Comparison of ENCODE assay signal across 37 cellular contexts in genomic region chr13:81697826-81698225, GRCh38.
"Had no signal": no experiment of that assay in that cellular context is flagged by ENCODE, and none has a peak within 500 bp of the region (broad histone marks: within the 10 kb centered on the region; RNA-seq: fewer than 3 reads in every experiment).

No MANE protein-coding gene starts in this region.

- DNase-seq: Karpas-422, Kasumi-1, MG63, MM.1S, MV-4-11, NCI-H1048, NCI-H1092, NCI-H1092 treated with DMSO at 0.1 percent for 48 hours, NCI-H1105, NCI-H1105 treated with DMSO at 0.1 percent for 48 hours, NCI-H1417, NCI-H1417 treated with DMSO at 0.1 percent for 48 hours, NCI-H1436, NCI-H1436 treated with DMSO at 0.1 percent for 48 hours, NCI-H146, NCI-H1694, NCI-H1694 treated with DMSO at 0.1 percent for 48 hours, NCI-H187, NCI-H187 treated with DMSO at 0.1 percent for 48 hours, NCI-H1930, NCI-H2029, NCI-H2029 treated with DMSO at 0.1 percent for 48 hours, NCI-H2081, NCI-H2081 treated with DMSO at 0.1 percent for 48 hours, NCI-H2107, NCI-H2171, NCI-H2171 treated with DMSO at 0.1 percent for 48 hours, NCI-H2227 treated with DMSO at 0.1 percent for 48 hours, NCI-H226, NCI-H345, NCI-H446, NCI-H446 treated with DMSO at 0.1 percent for 48 hours, NCI-H510A, NCI-H510A treated with DMSO at 0.1 percent for 48 hours, NCI-H524, NCI-H524 treated with DMSO at 0.1 percent for 48 hours, NCI-H526 had no signal

- H3K9me3 ChIP-seq: MG63 had no signal

- H3K4me3 ChIP-seq: MG63 had no signal

- H3K36me3 ChIP-seq: MG63 had no signal

- H3K27me3 ChIP-seq: MG63 had no signal
